Comparison of ENCODE assay signal across 8 cellular contexts in genomic region chr11:72758690-72759389, GRCh38. TPM values are rescaled to one million over a fixed set of nuclear protein-coding genes. Genes with fewer than 3 reads are reported as not detected.
DNase-seq lines count a peak whose midpoint lies in the region; ATAC-seq and TF ChIP-seq lines count a peak whose summit lies in the region.

No MANE protein-coding gene starts in this region.

- no peak overlapping the region for H2AFZ ChIP-seq in osteoblast (ENCODE audit: low read length)

- no peaks in the 10 kb centered on the region for H4K20me1 ChIP-seq in osteoblast (ENCODE audit: insufficient read depth, low read length)

- no peaks in the 10 kb centered on the region for H3K9me3 ChIP-seq in osteoblast (ENCODE audit: low read depth, low read length)

- peak overlapping the region; percentile 41 for H3K4me2 ChIP-seq in osteoblast (ENCODE audit: insufficient read depth, low read length)

- peak; percentile 56 for TF ChIP-seq POLR2A in erythroblast (IDR thresholded peaks at IDR 0.05; ENCODE audit: low read length)

- TF ChIP-seq CTCF in osteoblast (IDR thresholded peaks at IDR 0.05; ENCODE audit: extremely low read depth, low read depth, low read length): no peak

- no peaks in the 10 kb centered on the region for H3K36me3 ChIP-seq in osteoblast (ENCODE audit: insufficient read depth, low read length)

- no peak overlapping the region for H3K4me3 ChIP-seq in osteoblast (ENCODE audit: insufficient read depth, low read length)

- peak overlapping the region; percentile 64 for H3K27ac ChIP-seq in osteoblast (ENCODE audit: low read depth, low read length)

- H3K4me1 ChIP-seq in osteoblast (ENCODE audit: insufficient read depth, low read length): peaks cover 16% of the 10 kb centered on the region

- ATAC-seq in GM21423 (IDR thresholded peaks at IDR 0.05; ENCODE audit: unreplicated experiment): no peak

- DNase-seq in G401 (ENCODE audit: low spot score): peak; percentile 53
- peak; percentile 79 for DNase-seq in NCI-H510A (lab: John Stamatoyannopoulos, UW)
- peak in 1 of 2 experiments; percentile 39 for DNase-seq in erythroblast (lab: John Stamatoyannopoulos, UW)
- peak; percentile 92 for DNase-seq in osteoblast (ENCODE audit: insufficient read length, low spot score, missing footprints)
- DNase-seq in NCI-H146 treated with DMSO at 0.1 percent for 48 hours (lab: John Stamatoyannopoulos, UW; ENCODE audit: unreplicated experiment): no peak
- no peak for DNase-seq in activated CD4-positive, alpha-beta T cell treated with anti-CD3 and anti-CD28 coated beads, Interleukin-2, amount 50 U/mL, for 4 hours
- no peak for DNase-seq in activated gamma-delta T cell (lab: John Stamatoyannopoulos, UW)

- no peaks in the 10 kb centered on the region for H3K27me3 ChIP-seq in osteoblast (ENCODE audit: insufficient read depth, low read length)

- H3K79me2 ChIP-seq in osteoblast (ENCODE audit: insufficient read depth, low read length): no peaks in the 10 kb centered on the region

- in situ Hi-C loops in G401 (cut with HindIII; ENCODE audit: low sequenced_read_pairs): loop anchor here (10.0 kb wide), 1 partner anchor 104 kb away; no protein-coding TSS in a partner anchor

RNA-seq across cellular contexts. Expression of gene ARAP1, which starts 6.6 kb away (rescaled TPM):
- 89.9 and 113 TPM in 2 replicates for total RNA-seq in G401 (2014; rRNA removed; shearing (Covaris generic))
- total RNA-seq in osteoblast: 91.6 and 95.2 TPM in 2 replicates

RNA-seq across cellular contexts. Expression of gene STARD10, which starts 35.0 kb away (rescaled TPM):
- total RNA-seq in G401 (2014; rRNA removed; shearing (Covaris generic)): 68.8 and 74.1 TPM in 2 replicates
- 25.3 and 25.7 TPM in 2 replicates for total RNA-seq in osteoblast

RNA-seq across cellular contexts. Expression of gene ATG16L2, which starts 55.4 kb away (rescaled TPM):
- total RNA-seq in G401 (2014; rRNA removed; shearing (Covaris generic)): 10.0 and 11.6 TPM in 2 replicates
- 11.9 and 12.4 TPM in 2 replicates for total RNA-seq in osteoblast

Comparison
In these comparisons a context has a peak if more than half of its experiments do, and no peak if none do; other contexts are left out.
1. DNase-seq: peak in G401 (single experiment), NCI-H510A (single experiment) and osteoblast (single experiment); none in NCI-H146 treated with DMSO at 0.1 percent for 48 hours (single experiment), activated CD4-positive, alpha-beta T cell treated with anti-CD3 and anti-CD28 coated beads, Interleukin-2, amount 50 U/mL, for 4 hours (0 of 2) and activated gamma-delta T cell (single experiment).